ENCODE assay signal across 1 cellular context in genomic region chr1:183218981-183219621, GRCh38.
TF ChIP-seq lines count a peak whose summit lies in the region.

No MANE protein-coding gene starts in this region.

TF ChIP-seq in SK-N-SH, 30 proteins besides CTCF, POLR2A, EP300 and RAD21 (continued from another document):
- TF ChIP-seq PBX3 (IDR thresholded peaks at IDR 0.05) (no peak), FOSL2 (IDR thresholded peaks at IDR 0.05; ENCODE audit: borderline replicate concordance, low read depth) (no peak), RXRA (IDR thresholded peaks at IDR 0.05; ENCODE audit: borderline replicate concordance, low read depth) (no peak), GATA2 (CRISPR knock-in tag; IDR thresholded peaks at IDR 0.05) (no peak), YY1 (IDR thresholded peaks at IDR 0.05; ENCODE audit: low read depth) (no peak), GABPA (IDR thresholded peaks at IDR 0.05; ENCODE audit: low read depth) (no peak), SIN3A (IDR thresholded peaks at IDR 0.05; ENCODE audit: borderline replicate concordance, low read depth, low read length) (no peak)
